26 cellular contexts compared by ENCODE assay signal in genomic region chr21:33566514-33566913, GRCh38.
"Had no signal": no experiment of that assay in that cellular context is flagged by ENCODE, and none has a peak within 500 bp of the region (broad histone marks: within the 10 kb centered on the region; RNA-seq: fewer than 3 reads in every experiment).

No MANE protein-coding gene starts in this region.

- H3K9me3 Mint-ChIP-seq: central memory CD8-positive, alpha-beta T cell; nephron; stimulated activated naive CD8-positive, alpha-beta T cell treated with anti-CD3 and anti-CD28 coated beads, Interleukin-15, Interleukin-2, amounts not matched to agents 100 ng/mL and 50 ng/mL, for 24 hours had no signal

- ATAC-seq: esophagus mucosa, left ventricle myocardium superior, pancreas, psoas muscle, upper lobe of right lung had no signal

- H3K27ac Mint-ChIP-seq: nephron had no signal

- H3K4me3 Mint-ChIP-seq: activated naive CD8-positive, alpha-beta T cell; central memory CD8-positive, alpha-beta T cell; nephron; stimulated activated naive CD8-positive, alpha-beta T cell treated with anti-CD3 and anti-CD28 coated beads, Interleukin-15, Interleukin-2, amounts not matched to agents 100 ng/mL and 50 ng/mL, for 24 hours had no signal

- FAIRE-seq: frontal cortex had no signal

- H3K4me1 Mint-ChIP-seq: nephron had no signal

- H3K27me3 Mint-ChIP-seq: activated naive CD8-positive, alpha-beta T cell; central memory CD8-positive, alpha-beta T cell; stimulated activated naive CD8-positive, alpha-beta T cell treated with anti-CD3 and anti-CD28 coated beads, Interleukin-15, Interleukin-2, amounts not matched to agents 100 ng/mL and 50 ng/mL, for 24 hours had no signal

- DNase-seq: activated CD4-positive, alpha-beta T cell treated with anti-CD3 and anti-CD28 coated beads, Interleukin-2, amount 50 U/mL, for 1 hour; activated CD4-positive, CD25-positive, alpha-beta regulatory T cell; activated CD8-positive, alpha-beta memory T cell treated with anti-CD3 and anti-CD28 coated beads for 24 hours; activated CD8-positive, alpha-beta memory T cell treated with anti-CD3 and anti-CD28 coated beads, Interleukin-2, amount 50 U/mL, for 4 hours; activated naive CD4-positive, alpha-beta T cell; adrenal gland; effector memory CD4-positive, alpha-beta T cell; hypothalamus; left ventricle myocardium superior; mammary epithelial cell; midbrain; pancreas; psoas muscle; stimulated activated CD4-positive, alpha-beta T cell treated with anti-CD3 and anti-CD28 coated beads, Interleukin-12 subunit alpha, Interleukin-12 subunit beta, amount 100 ng/mL, for 4 hours; stimulated activated CD4-positive, alpha-beta T cell treated with anti-CD3 and anti-CD28 coated beads, Interleukin-4, amount 100 ng/mL, for 4 hours; substantia nigra; T-helper 1 cell; T-helper 9 cell; thyroid gland; upper lobe of right lung had no signal
